Comparison of ENCODE assay signal across 18 cellular contexts in the genomic region with DNA sequence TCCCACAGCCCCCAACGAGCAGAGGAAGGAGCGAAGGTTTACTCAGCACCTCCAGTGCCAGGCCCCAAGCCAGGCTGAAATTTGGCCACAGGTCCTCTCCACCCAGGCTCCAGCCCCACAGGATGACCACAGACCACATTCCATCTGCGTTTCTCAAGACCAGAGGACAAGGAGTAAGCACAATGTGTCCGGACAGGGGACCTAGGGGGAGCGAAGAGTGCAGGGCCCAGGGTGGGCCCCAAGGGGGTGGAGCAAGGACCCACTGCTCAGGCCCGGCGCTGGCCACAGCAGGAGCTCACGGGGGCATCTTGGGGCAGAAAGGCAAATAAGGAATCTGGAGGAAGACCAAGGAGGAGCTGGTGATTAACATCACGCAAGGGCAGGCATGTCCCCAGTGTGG.
DNase-seq lines count a peak whose midpoint lies in the region; ATAC-seq and TF ChIP-seq lines count a peak whose summit lies in the region.
"Had no signal": no experiment of that assay in that cellular context is flagged by ENCODE, and none has a peak within 500 bp of the region (broad histone marks: within the 10 kb centered on the region; RNA-seq: fewer than 3 reads in every experiment).

No MANE protein-coding gene starts in this region.

- no peaks in the 10 kb centered on the region for H4K20me1 ChIP-seq in osteoblast (ENCODE audit: insufficient read depth, low read length)

- no peaks in the 10 kb centered on the region for H3K9me3 ChIP-seq in MG63
- no peaks in the 10 kb centered on the region for H3K9me3 ChIP-seq in osteoblast (ENCODE audit: low read depth, low read length)
- no peaks in the 10 kb centered on the region for H3K9me3 ChIP-seq in gastroesophageal sphincter
- H3K9me3 ChIP-seq: ascending aorta had no signal

- TF ChIP-seq CTCF in osteoblast (IDR thresholded peaks at IDR 0.05; ENCODE audit: extremely low read depth, low read depth, low read length), result no peak
- no peak for TF ChIP-seq CTCF in gastroesophageal sphincter (IDR thresholded peaks at IDR 0.05)

- H3K27me3 ChIP-seq in MG63 (no peaks in the 10 kb centered on the region), osteoblast (ENCODE audit: insufficient read depth, low read length) (no peaks in the 10 kb centered on the region), gastroesophageal sphincter (no peaks in the 10 kb centered on the region)
- H3K27me3 ChIP-seq: ascending aorta had no signal

- H3K4me1 ChIP-seq in osteoblast (ENCODE audit: insufficient read depth, low read length), result peaks cover 6% of the 10 kb centered on the region
- H3K4me1 ChIP-seq in gastroesophageal sphincter, result no peaks in the 10 kb centered on the region
- H3K4me1 ChIP-seq: ascending aorta had no signal

- H3K27ac ChIP-seq in osteoblast (ENCODE audit: low read depth, low read length), result no peak overlapping the region
- no peak overlapping the region for H3K27ac ChIP-seq in gastroesophageal sphincter
- H3K27ac ChIP-seq: ascending aorta had no signal

- TF ChIP-seq POLR2A in gastroesophageal sphincter (IDR thresholded peaks at IDR 0.05), result no peak

- WGBS in gastroesophageal sphincter (ENCODE audit: low coverage in 1 of 2), 2 donors, result 76 to 87% methylated on average over 5 to 8 of the region's 9 CpGs

- TF ChIP-seq EP300 in gastroesophageal sphincter (IDR thresholded peaks at IDR 0.05), result no peak

- peak; percentile 57 for DNase-seq in EH (ENCODE audit: low read depth)
- peak; percentile 23 for DNase-seq in MG63
- peak; percentile 47 for DNase-seq in fibroblast of gingiva (ENCODE audit: low read depth)
- peak; percentile 96 for DNase-seq in osteoblast (ENCODE audit: insufficient read length, low spot score, missing footprints)
- no peak for DNase-seq in NCI-H774 (lab: John Stamatoyannopoulos, UW)
- no peak for DNase-seq in NCI-H1694 (lab: John Stamatoyannopoulos, UW)
- DNase-seq: activated CD4-positive, alpha-beta T cell treated with anti-CD3 and anti-CD28 coated beads for 4 hours; activated naive CD4-positive, alpha-beta T cell treated with anti-CD3 and anti-CD28 coated beads, Interleukin-2, amount 50 U/mL, for 16 hours; CD8-positive, alpha-beta memory T cell; foreskin melanocyte; mammary epithelial cell; NCI-H1417 treated with DMSO at 0.1 percent for 48 hours; NCI-H69 had no signal

- H3K4me2 ChIP-seq in osteoblast (ENCODE audit: insufficient read depth, low read length), result no peak overlapping the region

- ATAC-seq in gastroesophageal sphincter, result no peak
- ATAC-seq in GM21786 (IDR thresholded peaks at IDR 0.05; ENCODE audit: unreplicated experiment), result no peak
- ATAC-seq: right cardiac atrium, Right ventricle myocardium inferior had no signal

- no peak overlapping the region for H2AFZ ChIP-seq in osteoblast (ENCODE audit: low read length)

- H3K36me3 ChIP-seq in MG63 (no peaks in the 10 kb centered on the region; the same call in 1 of the 2 replicates), osteoblast (ENCODE audit: insufficient read depth, low read length) (peaks cover 4% of the 10 kb centered on the region), gastroesophageal sphincter (peaks cover 0 to 65% of the 10 kb centered on the region in 2 donors)

- no peaks in the 10 kb centered on the region for H3K79me2 ChIP-seq in osteoblast (ENCODE audit: insufficient read depth, low read length)

- H3K4me3 ChIP-seq in MG63, result no peak overlapping the region
- H3K4me3 ChIP-seq in osteoblast (ENCODE audit: insufficient read depth, low read length), result no peak overlapping the region
- H3K4me3 ChIP-seq in gastroesophageal sphincter, result no peak overlapping the region
- H3K4me3 ChIP-seq: ascending aorta had no signal

Comparison
In these comparisons a context has a peak if more than half of its experiments do, and no peak if none do; other contexts are left out.
1. DNase-seq: peak in EH (single experiment), MG63 (single experiment), fibroblast of gingiva (single experiment) and osteoblast (single experiment); none in NCI-H774 (single experiment) and NCI-H1694 (single experiment).